Comparison of ENCODE assay signal across 13 cellular contexts in genomic region chr22:20937031-20937793, GRCh38. TPM values are rescaled to one million over a fixed set of nuclear protein-coding genes. Genes with fewer than 3 reads are reported as not detected.
DNase-seq lines count a peak whose midpoint lies in the region; ATAC-seq and TF ChIP-seq lines count a peak whose summit lies in the region.
"Had no signal": no experiment of that assay in that cellular context is flagged by ENCODE, and none has a peak within 500 bp of the region (broad histone marks: within the 10 kb centered on the region; RNA-seq: fewer than 3 reads in every experiment).

No MANE protein-coding gene starts in this region.

- no peaks in the 10 kb centered on the region for H3K27me3 Mint-ChIP-seq in activated T-helper 2 cell treated with anti-CD3 and anti-CD28 coated beads, Interferon-gamma antibody, Interleukin-2, Interleukin-4, amounts not matched to agents 10 μg/mL and 5 μg/mL and 100 μg/mL, durations not matched to agents 14 hours and 24 hours and 36 hours (ENCODE audit: low read depth)
- H3K27me3 Mint-ChIP-seq in mesothelial cell of epicardium (ENCODE audit: low read depth): no peaks in the 10 kb centered on the region

- H3K4me3 Mint-ChIP-seq in activated T-helper 2 cell treated with anti-CD3 and anti-CD28 coated beads, Interferon-gamma antibody, Interleukin-2, Interleukin-4, amounts not matched to agents 10 μg/mL and 5 μg/mL and 100 μg/mL, durations not matched to agents 14 hours and 24 hours and 36 hours (ENCODE audit: low read depth): peak overlapping the region; percentile 15
- no peak overlapping the region for H3K4me3 Mint-ChIP-seq in mesothelial cell of epicardium

- no peaks in the 10 kb centered on the region for H3K9me3 Mint-ChIP-seq in activated T-helper 2 cell treated with anti-CD3 and anti-CD28 coated beads, Interferon-gamma antibody, Interleukin-2, Interleukin-4, amounts not matched to agents 10 μg/mL and 5 μg/mL and 100 μg/mL, durations not matched to agents 14 hours and 24 hours and 36 hours
- H3K9me3 Mint-ChIP-seq in mesothelial cell of epicardium: no peaks in the 10 kb centered on the region

- TF ChIP-seq CTCF in left ventricle myocardium inferior (IDR thresholded peaks at IDR 0.05; ENCODE audit: borderline replicate concordance) (no peak), mesothelial cell of epicardium (IDR thresholded peaks at IDR 0.05; ENCODE audit: unreplicated experiment) (no peak)

- ATAC-seq in left ventricle myocardium superior (peak; percentile 61), HG03432 (IDR thresholded peaks at IDR 0.05; ENCODE audit: unreplicated experiment) (no peak)

- H3K27ac ChIP-seq in left ventricle myocardium inferior (replicated peaks): no peak overlapping the region
- H3K27ac ChIP-seq: tibial nerve, WERI-Rb-1 had no signal

- H3K9me3 ChIP-seq in left ventricle myocardium inferior (replicated peaks): no peaks in the 10 kb centered on the region
- H3K9me3 ChIP-seq: BE2C, tibial nerve had no signal

- H3K27ac Mint-ChIP-seq in activated T-helper 2 cell treated with anti-CD3 and anti-CD28 coated beads, Interferon-gamma antibody, Interleukin-2, Interleukin-4, amounts not matched to agents 10 μg/mL and 5 μg/mL and 100 μg/mL, durations not matched to agents 14 hours and 24 hours and 36 hours: peak overlapping the region; percentile 15
- peak overlapping the region; percentile 57 for H3K27ac Mint-ChIP-seq in mesothelial cell of epicardium

- H3K36me3 Mint-ChIP-seq in activated T-helper 2 cell treated with anti-CD3 and anti-CD28 coated beads, Interferon-gamma antibody, Interleukin-2, Interleukin-4, amounts not matched to agents 10 μg/mL and 5 μg/mL and 100 μg/mL, durations not matched to agents 14 hours and 24 hours and 36 hours (ENCODE audit: low read depth): peaks cover 71% of the 10 kb centered on the region
- H3K36me3 Mint-ChIP-seq in mesothelial cell of epicardium: peaks cover 18% of the 10 kb centered on the region

- no peaks in the 10 kb centered on the region for H3K27me3 ChIP-seq in left ventricle myocardium inferior (ENCODE audit: low read depth)
- H3K27me3 ChIP-seq: BE2C, tibial nerve had no signal

- peaks cover 36% of the 10 kb centered on the region for H3K36me3 ChIP-seq in left ventricle myocardium inferior

- intact Hi-C loops in left ventricle myocardium superior (cut with micrococcal nuclease): no loop called here
- intact Hi-C loops in left ventricle myocardium inferior (cut with micrococcal nuclease): no loop called here
- intact Hi-C loops in activated T-helper 2 cell treated with anti-CD3 and anti-CD28 coated beads, Interferon-gamma antibody, Interleukin-2, Interleukin-4, amounts not matched to agents 10 μg/mL and 5 μg/mL and 100 μg/mL, durations not matched to agents 14 hours and 24 hours and 36 hours (cut with micrococcal nuclease): no loop called here

- H3K4me1 Mint-ChIP-seq in activated T-helper 2 cell treated with anti-CD3 and anti-CD28 coated beads, Interferon-gamma antibody, Interleukin-2, Interleukin-4, amounts not matched to agents 10 μg/mL and 5 μg/mL and 100 μg/mL, durations not matched to agents 14 hours and 24 hours and 36 hours (ENCODE audit: low read depth): peaks cover 29% of the 10 kb centered on the region
- peaks cover 16% of the 10 kb centered on the region for H3K4me1 Mint-ChIP-seq in mesothelial cell of epicardium

- DNase-seq in left ventricle myocardium superior (no peak), left ventricle myocardium inferior (no peak), mesothelial cell of epicardium (ENCODE audit: low spot score in 2 of 2, unreplicated experiment in 2 of 2) (no peak), NCI-H82 treated with DMSO at 0.1 percent for 48 hours (lab: John Stamatoyannopoulos, UW; ENCODE audit: unreplicated experiment) (no peak), Kasumi-1 (lab: John Stamatoyannopoulos, UW) (no peak)
- DNase-seq in activated T-helper 2 cell treated with anti-CD3 and anti-CD28 coated beads, Interferon-gamma antibody, Interleukin-2, Interleukin-4, amounts not matched to agents 10 μg/mL and 5 μg/mL and 100 μg/mL, durations not matched to agents 14 hours and 24 hours and 36 hours (ENCODE audit: low spot score): no peak
- DNase-seq in activated CD8-positive, alpha-beta memory T cell treated with anti-CD3 and anti-CD28 coated beads, Interleukin-2, amount 50 U/mL, for 4 hours: no peak
- DNase-seq: BE2C; NCI-H187; stimulated activated CD4-positive, alpha-beta T cell treated with anti-CD3 and anti-CD28 coated beads, Interleukin-2, amount 100 ng/mL, for 48 hours; WERI-Rb-1 had no signal

- peaks cover 79% of the 10 kb centered on the region for H3K4me1 ChIP-seq in left ventricle myocardium inferior
- H3K4me1 ChIP-seq: BE2C had no signal

- H3K4me3 ChIP-seq in left ventricle myocardium inferior: no peak overlapping the region
- H3K4me3 ChIP-seq: tibial nerve had no signal

RNA-seq across cellular contexts. Expression of gene CRKL, which starts 20.0 kb away (rescaled TPM):
- total RNA-seq in left ventricle myocardium superior: 54.7 TPM
- total RNA-seq in left ventricle myocardium inferior: 52.6 TPM
- total RNA-seq in activated T-helper 2 cell treated with anti-CD3 and anti-CD28 coated beads, Interferon-gamma antibody, Interleukin-2, Interleukin-4, amounts not matched to agents 10 μg/mL and 5 μg/mL and 100 μg/mL, durations not matched to agents 14 hours and 24 hours and 36 hours: 79.2 and 80.1 TPM in 2 replicates
- 72.3 to 78.5 TPM (median 75.1 TPM) in 3 replicates for total RNA-seq in mesothelial cell of epicardium

RNA-seq across cellular contexts. Expression of gene AIFM3, which starts 29.8 kb away (rescaled TPM):
- total RNA-seq in left ventricle myocardium superior (0.52 TPM), left ventricle myocardium inferior (0.47 TPM), mesothelial cell of epicardium (2.4 to 3.2 TPM (median 2.5 TPM) in 3 replicates)
- total RNA-seq in activated T-helper 2 cell treated with anti-CD3 and anti-CD28 coated beads, Interferon-gamma antibody, Interleukin-2, Interleukin-4, amounts not matched to agents 10 μg/mL and 5 μg/mL and 100 μg/mL, durations not matched to agents 14 hours and 24 hours and 36 hours: 0.23 and 0.30 TPM in 2 replicates

RNA-seq across cellular contexts. Expression of gene LZTR1, which starts 44.9 kb away (rescaled TPM):
- total RNA-seq in left ventricle myocardium superior (24.4 TPM), left ventricle myocardium inferior (18.1 TPM), mesothelial cell of epicardium (92.3 to 101 TPM (median 97.3 TPM) in 3 replicates)
- total RNA-seq in activated T-helper 2 cell treated with anti-CD3 and anti-CD28 coated beads, Interferon-gamma antibody, Interleukin-2, Interleukin-4, amounts not matched to agents 10 μg/mL and 5 μg/mL and 100 μg/mL, durations not matched to agents 14 hours and 24 hours and 36 hours: 64.7 and 68.4 TPM in 2 replicates
